In genomic region chrX:123917069-123917468, GRCh38 we compare ENCODE assay signal across 2 cellular contexts.
TF ChIP-seq lines count a peak whose summit lies in the region.

No MANE protein-coding gene starts in this region.

TF ChIP-seq in SK-N-SH treated with all-trans-retinoic acid at 6 μM for 48 hours, 23 proteins besides CTCF, POLR2A, EP300 and RAD21:
- TF ChIP-seq POU6F1 (CRISPR knock-in tag; IDR thresholded peaks at IDR 0.05; ENCODE audit: borderline replicate concordance, low read depth) (no peak), ZFP3 (CRISPR knock-in tag; IDR thresholded peaks at IDR 0.05) (no peak), CREB5 (CRISPR knock-in tag; IDR thresholded peaks at IDR 0.05; ENCODE audit: low read depth) (no peak), ZNF8 (CRISPR knock-in tag; IDR thresholded peaks at IDR 0.05) (no peak), SNAI2 (CRISPR knock-in tag; IDR thresholded peaks at IDR 0.05) (no peak), ZC3H10 (CRISPR knock-in tag; IDR thresholded peaks at IDR 0.05) (no peak)

TF ChIP-seq in SK-N-SH, 30 proteins besides CTCF, POLR2A, EP300 and RAD21 (continued from another document):
- TF ChIP-seq ZBTB33 (IDR thresholded peaks at IDR 0.05; ENCODE audit: borderline replicate concordance, low read depth), result no peak
- TF ChIP-seq EZH2phosphoT487 (IDR thresholded peaks at IDR 0.05; ENCODE audit: borderline replicate concordance, low read depth), result no peak
- TF ChIP-seq RXRA (IDR thresholded peaks at IDR 0.05; ENCODE audit: borderline replicate concordance, low read depth), result no peak
- no peak for TF ChIP-seq GATA2 (CRISPR knock-in tag; IDR thresholded peaks at IDR 0.05)
- no peak for TF ChIP-seq TAF1 (IDR thresholded peaks at IDR 0.05; ENCODE audit: borderline replicate concordance, low read depth, low read length)
- TF ChIP-seq FOXJ3 (CRISPR knock-in tag; IDR thresholded peaks at IDR 0.05), result no peak
- no peak for TF ChIP-seq RFX5 (IDR thresholded peaks at IDR 0.05; ENCODE audit: low read length)
- TF ChIP-seq MXI1 (IDR thresholded peaks at IDR 0.05; ENCODE audit: low read depth, low read length), result no peak
- TF ChIP-seq FOXM1 (IDR thresholded peaks at IDR 0.05; ENCODE audit: low read depth), result no peak
- TF ChIP-seq TEAD4 (IDR thresholded peaks at IDR 0.05; ENCODE audit: borderline replicate concordance, insufficient read depth), result no peak
